In genomic region chr11:48036011-48036410, GRCh38 we compare ENCODE assay signal across 14 cellular contexts. TPM values are rescaled to one million over a fixed set of nuclear protein-coding genes. Genes with fewer than 3 reads are reported as not detected.
DNase-seq lines count a peak whose midpoint lies in the region; ATAC-seq, FAIRE-seq and TF ChIP-seq lines count a peak whose summit lies in the region.
"Had no signal": no experiment of that assay in that cellular context is flagged by ENCODE, and none has a peak within 500 bp of the region (broad histone marks: within the 10 kb centered on the region; RNA-seq: fewer than 3 reads in every experiment).

No MANE protein-coding gene starts in this region.

- no peak overlapping the region for H3K4me3 Mint-ChIP-seq in activated naive CD8-positive, alpha-beta T cell treated with anti-CD3 and anti-CD28 coated beads, Interleukin-2, amount 50 U/mL, for 24 hours
- peak overlapping the region; percentile 23 to 76 (median 62) for H3K4me3 Mint-ChIP-seq in naive thymus-derived CD4-positive, alpha-beta T cell

- no peaks in the 10 kb centered on the region for H3K36me3 ChIP-seq in naive thymus-derived CD4-positive, alpha-beta T cell (ENCODE audit: control insufficient read depth in 2 of 3, insufficient read depth in 3 of 3, low read length in 3 of 3)
- no peaks in the 10 kb centered on the region for H3K36me3 ChIP-seq in HepG2 (replicated peaks in 1 of 2; ENCODE audit: control insufficient read depth in 1 of 2, insufficient read depth in 2 of 2, low read length in 2 of 2)
- H3K36me3 ChIP-seq: cardiac muscle cell, tibial artery had no signal

- peak overlapping the region; percentile 11; the same call in 1 of the 3 replicates for H3K4me2 ChIP-seq in A549
- H3K4me2 ChIP-seq in HepG2 (ENCODE audit: low read depth, low read length), result no peak overlapping the region

- no peak for FAIRE-seq in A549 (lab: Jason Lieb, UNC)
- no peak for FAIRE-seq in HepG2 (lab: Jason Lieb, UNC)

- peak in 1 of 2 experiments; percentile 35; a peak in 3 of 6 replicates for ATAC-seq in A549
- ATAC-seq in activated naive CD8-positive, alpha-beta T cell treated with anti-CD3 and anti-CD28 coated beads, Interleukin-2, amount 50 U/mL, for 24 hours, result peak; percentile 56
- no peak for ATAC-seq in naive thymus-derived CD4-positive, alpha-beta T cell
- ATAC-seq in HepG2, result no peak
- ATAC-seq: left colon had no signal

- no peaks in the 10 kb centered on the region for H4K20me1 ChIP-seq in HepG2 (ENCODE audit: insufficient read depth, low read length)

- H3K4me1 Mint-ChIP-seq in activated naive CD8-positive, alpha-beta T cell treated with anti-CD3 and anti-CD28 coated beads, Interleukin-2, amount 50 U/mL, for 24 hours, result peaks cover 64% of the 10 kb centered on the region
- peaks cover 63 to 93% (median 85%) of the 10 kb centered on the region in 7 donors for H3K4me1 Mint-ChIP-seq in naive thymus-derived CD4-positive, alpha-beta T cell

- H3K27ac ChIP-seq in A549 (peak overlapping the region in 1 of 2 experiments; percentile 22; a peak in 2 of 6 replicates), HepG2 (ENCODE audit: extremely low read length, insufficient read depth, low read length) (no peak overlapping the region)
- H3K27ac ChIP-seq in naive thymus-derived CD4-positive, alpha-beta T cell (ENCODE audit: low read depth, low read length), result no peak overlapping the region
- H3K27ac ChIP-seq: C4-2B, cardiac muscle cell, parathyroid adenoma, tibial artery had no signal

- intact Hi-C loops in naive thymus-derived CD4-positive, alpha-beta T cell (cut with micrococcal nuclease), result no loop called here
- intact Hi-C loops in HepG2 (cut with micrococcal nuclease; ENCODE audit: unreplicated experiment), result no loop called here

- POLR2A ChIA-PET in A549 (lab: Yijun Ruan, JAX), result no interaction called here
- POLR2A ChIA-PET in naive thymus-derived CD4-positive, alpha-beta T cell (lab: Charles Lee), result interaction anchor here (0.6 to 1.4 kb wide), 4 partner anchors 16 to 41 kb away, joined by 3 to 4 read pairs (median 4); no protein-coding TSS in a partner anchor
- POLR2A ChIA-PET in HepG2 (lab: Yijun Ruan, JAX), result no interaction called here

- no peaks in the 10 kb centered on the region for H3K9me3 ChIP-seq in A549
- H3K9me3 ChIP-seq in naive thymus-derived CD4-positive, alpha-beta T cell (ENCODE audit: control insufficient read depth in 2 of 3, low read length in 3 of 3), result no peaks in the 10 kb centered on the region
- H3K9me3 ChIP-seq in HepG2 (ENCODE audit: low read length), result no peaks in the 10 kb centered on the region
- H3K9me3 ChIP-seq: tibial artery had no signal

- H3K36me3 Mint-ChIP-seq in activated naive CD8-positive, alpha-beta T cell treated with anti-CD3 and anti-CD28 coated beads, Interleukin-2, amount 50 U/mL, for 24 hours (ENCODE audit: low read depth), result no peaks in the 10 kb centered on the region
- peaks cover 5 to 55% (median 7%) of the 10 kb centered on the region in 5 donors for H3K36me3 Mint-ChIP-seq in naive thymus-derived CD4-positive, alpha-beta T cell

- H3K4me1 ChIP-seq in A549 (peaks cover 50% of the 10 kb centered on the region), HepG2 (ENCODE audit: insufficient read depth, low read length) (no peaks in the 10 kb centered on the region)
- peaks cover 18 to 52% of the 10 kb centered on the region in 2 donors for H3K4me1 ChIP-seq in naive thymus-derived CD4-positive, alpha-beta T cell (ENCODE audit: control insufficient read depth in 2 of 2, insufficient read depth in 2 of 2, low read length in 2 of 2)
- H3K4me1 ChIP-seq: parathyroid adenoma, tibial artery had no signal

- no peaks in the 10 kb centered on the region for H3K27me3 ChIP-seq in naive thymus-derived CD4-positive, alpha-beta T cell (ENCODE audit: control insufficient read depth in 2 of 2, insufficient read depth in 2 of 2, low read length in 2 of 2)
- no peaks in the 10 kb centered on the region for H3K27me3 ChIP-seq in HepG2 (ENCODE audit: control insufficient read depth in 1 of 2, insufficient read depth in 2 of 2, low read length in 2 of 2)
- H3K27me3 ChIP-seq: cardiac muscle cell, tibial artery had no signal

- no peaks in the 10 kb centered on the region for H3K27me3 Mint-ChIP-seq in activated naive CD8-positive, alpha-beta T cell treated with anti-CD3 and anti-CD28 coated beads, Interleukin-2, amount 50 U/mL, for 24 hours
- H3K27me3 Mint-ChIP-seq in naive thymus-derived CD4-positive, alpha-beta T cell, result no peaks in the 10 kb centered on the region

- TF ChIP-seq EP300 in A549 (IDR thresholded peaks at IDR 0.05) (no peak), HepG2 (IDR thresholded peaks at IDR 0.05; ENCODE audit: low read depth in 2 of 2, low read length in 2 of 2) (no peak), HepG2 (CRISPR knock-in tag; IDR thresholded peaks at IDR 0.05; ENCODE audit: borderline replicate concordance) (no peak)

- TF ChIP-seq RAD21 in A549 (conservative IDR thresholded peaks at IDR 0.05 in 1 of 2, IDR thresholded peaks at IDR 0.05 in 1 of 2) (no peak), HepG2 (CRISPR knock-in tag; IDR thresholded peaks at IDR 0.05) (no peak)

- DNase-seq in A549 (ENCODE audit: low read depth in 1 of 2, low spot score in 1 of 2), result no peak
- peak; percentile 14 for DNase-seq in ELR (ENCODE audit: low read depth)
- DNase-seq in activated naive CD8-positive, alpha-beta T cell treated with anti-CD3 and anti-CD28 coated beads, Interleukin-2, amount 50 U/mL, for 24 hours, result no peak
- no peak for DNase-seq in naive thymus-derived CD4-positive, alpha-beta T cell
- DNase-seq in NAMALWA (ENCODE audit: low spot score), result no peak
- no peak for DNase-seq in HCEC 1CT
- DNase-seq in NCI-H2227 (lab: John Stamatoyannopoulos, UW; ENCODE audit: unreplicated experiment), result no peak
- no peak for DNase-seq in HepG2 (ENCODE audit: low spot score)
- DNase-seq: left colon, NCI-H524 treated with DMSO at 0.1 percent for 48 hours, tibial artery had no signal

- no peaks in the 10 kb centered on the region for H3K9me3 Mint-ChIP-seq in activated naive CD8-positive, alpha-beta T cell treated with anti-CD3 and anti-CD28 coated beads, Interleukin-2, amount 50 U/mL, for 24 hours
- H3K9me3 Mint-ChIP-seq in naive thymus-derived CD4-positive, alpha-beta T cell, result no peaks in the 10 kb centered on the region

- no peak for TF ChIP-seq POLR2A in A549 (IDR thresholded peaks at IDR 0.05; ENCODE audit: low read length)
- no peak for TF ChIP-seq POLR2A in HepG2 (IDR thresholded peaks at IDR 0.05; ENCODE audit: insufficient read depth in 1 of 2, low read depth in 2 of 2, low read length in 2 of 2)

- no TSS peak for BruUV-seq in HepG2 (replicated peaks; lab: Mats Ljungman, UMichigan)

- peak overlapping the region; percentile 34 for H3K27ac Mint-ChIP-seq in activated naive CD8-positive, alpha-beta T cell treated with anti-CD3 and anti-CD28 coated beads, Interleukin-2, amount 50 U/mL, for 24 hours
- H3K27ac Mint-ChIP-seq in naive thymus-derived CD4-positive, alpha-beta T cell, result peak overlapping the region; percentile 39 to 88 (median 71)

- 74% methylated on average over 1 of the region's 1 CpG for WGBS in A549 (ENCODE audit: missing lambda C conversion rate)
- 38% methylated on average over 1 of the region's 1 CpG for WGBS in HepG2 (ENCODE audit: low lambda C conversion rate)

- in situ Hi-C loops in HepG2 (cut with HindIII; ENCODE audit: extremely low pct_ligation_motif_present, low pct_unique_long_range_greater_than_20kb), result no loop called here

- H3K79me2 ChIP-seq in HepG2 (ENCODE audit: insufficient read depth, low read length), result no peaks in the 10 kb centered on the region
- H3K79me2 ChIP-seq: parathyroid adenoma had no signal

- no peak overlapping the region for H3K4me3 ChIP-seq in A549
- H3K4me3 ChIP-seq in naive thymus-derived CD4-positive, alpha-beta T cell (ENCODE audit: low read length), result no peak overlapping the region
- H3K4me3 ChIP-seq in HepG2 (replicated peaks in 1 of 3; ENCODE audit: insufficient read depth in 1 of 3, low read depth in 2 of 3, low read length in 3 of 3), result no peak overlapping the region
- H3K4me3 ChIP-seq: cardiac muscle cell, tibial artery had no signal

- CTCF ChIA-PET in A549 (lab: Yijun Ruan, JAX) (interaction anchor here (1.2 to 1.3 kb wide), 2 partner anchors 11 to 28 kb away, joined by 3 to 4 read pairs; no protein-coding TSS in a partner anchor), HepG2 (lab: Yijun Ruan, JAX; ENCODE audit: low intra/inter-chr PET ratio, low total read pairs) (no interaction called here)
- CTCF ChIA-PET in naive thymus-derived CD4-positive, alpha-beta T cell (lab: Charles Lee), result no interaction called here

- no peak overlapping the region for H2AFZ ChIP-seq in HepG2 (ENCODE audit: low read length)
- H2AFZ ChIP-seq: parathyroid adenoma had no signal

- TF ChIP-seq CTCF in A549 (IDR thresholded peaks at IDR 0.05) (no peak), HepG2 (CRISPR knock-in tag; IDR thresholded peaks at IDR 0.05) (no peak)

- no peak overlapping the region for H3K9ac ChIP-seq in HepG2 (ENCODE audit: insufficient read depth, low read depth, low read length)
- H3K9ac ChIP-seq: parathyroid adenoma had no signal

RNA-seq across cellular contexts. Expression of gene PTPRJ, which starts 55.7 kb away (rescaled TPM):
- polyA plus RNA-seq in A549 (2011; rRNA removed), result 30.3 and 46.2 TPM in 2 replicates
- 15.4 and 22.0 TPM in 2 replicates for polyA plus RNA-seq in A549 (2012; cell fraction: cytosol; rRNA removed)
- 23.1 and 39.4 TPM in 2 replicates for polyA plus RNA-seq in A549 (2012; cell fraction: nucleus; rRNA removed)
- polyA plus RNA-seq in A549 (2017; fragmentation: RNase III; extraction: RNeasy Plus Mini Kit Qiagen cat#74134 plus additional on column Dnase treatment), result 47.0 to 55.6 TPM (median 50.5 TPM) in 3 replicates
- 62.1 and 63.5 TPM in 2 replicates for polyA minus RNA-seq in A549 (2011; rRNA and poly(A)+ RNA removed)
- total RNA-seq in naive thymus-derived CD4-positive, alpha-beta T cell, result 10 to 100 TPM; 31.8 to 82.3 (median 53.9) TPM
- 10 to 100 TPM in 1 of 2 donors, 1 to 10 TPM in 1; 7.0 to 11.8 TPM for polyA plus RNA-seq in naive thymus-derived CD4-positive, alpha-beta T cell
- total RNA-seq in HepG2 (2016; rRNA removed; fragmentation: Illumina TruSeq; extraction: Trizol), result 0.95 and 1.0 TPM in 2 replicates
- 0.61 and 0.79 TPM in 2 replicates for total RNA-seq in HepG2 (2016; cell fraction: cytosol; rRNA removed; fragmentation: Illumina TruSeq; extraction: Trizol; ENCODE audit: low read depth)
- total RNA-seq in HepG2 (2016; cell fraction: insoluble cytoplasmic fraction; rRNA removed; fragmentation: Illumina TruSeq; extraction: Trizol), result 0.89 and 1.4 TPM in 2 replicates
- total RNA-seq in HepG2 (2016; cell fraction: membrane; rRNA removed; fragmentation: Illumina TruSeq; extraction: Trizol), result 0.79 and 1.2 TPM in 2 replicates
- total RNA-seq in HepG2 (2016; cell fraction: nucleus; rRNA removed; fragmentation: Illumina TruSeq; extraction: Trizol), result 1.9 TPM in 2 replicates
- 1.2 and 1.5 TPM in 2 replicates for polyA plus RNA-seq in HepG2 (2011; rRNA removed)
- 1.1 and 1.5 TPM in 2 replicates for polyA plus RNA-seq in HepG2 (2011; cell fraction: cytosol; rRNA removed)
- 1.1 and 1.8 TPM in 2 replicates for polyA plus RNA-seq in HepG2 (2011; cell fraction: nucleus; rRNA removed)
- polyA plus RNA-seq in HepG2 (2012), result 2.1 and 2.2 TPM in 2 replicates
- 0.49 and 0.50 TPM in 2 replicates for polyA plus RNA-seq in HepG2 (2016; cell fraction: cytosol; fragmentation: Illumina TruSeq; extraction: Trizol; ENCODE audit: low read depth)
- polyA plus RNA-seq in HepG2 (2016; cell fraction: insoluble cytoplasmic fraction; fragmentation: Illumina TruSeq; extraction: Trizol; ENCODE audit: low read depth), result 0.56 and 0.70 TPM in 2 replicates
- polyA plus RNA-seq in HepG2 (2016; cell fraction: membrane; fragmentation: Illumina TruSeq; extraction: Trizol; ENCODE audit: low read depth), result 0.86 and 1.2 TPM in 2 replicates
- 2.0 TPM in 2 replicates for polyA plus RNA-seq in HepG2 (2016; cell fraction: nucleus; fragmentation: Illumina TruSeq; extraction: Trizol; ENCODE audit: insufficient read depth, low read depth)
- polyA minus RNA-seq in HepG2 (2011; rRNA and poly(A)+ RNA removed; ENCODE audit: low replicate concordance), result 1.9 and 21.7 TPM in 2 replicates
- 2.8 and 3.1 TPM in 2 replicates for polyA minus RNA-seq in HepG2 (2011; cell fraction: cytosol; rRNA and poly(A)+ RNA removed)
- polyA minus RNA-seq in HepG2 (2011; cell fraction: nucleus; rRNA and poly(A)+ RNA removed), result 2.7 and 3.6 TPM in 2 replicates
